In the genomic region with DNA sequence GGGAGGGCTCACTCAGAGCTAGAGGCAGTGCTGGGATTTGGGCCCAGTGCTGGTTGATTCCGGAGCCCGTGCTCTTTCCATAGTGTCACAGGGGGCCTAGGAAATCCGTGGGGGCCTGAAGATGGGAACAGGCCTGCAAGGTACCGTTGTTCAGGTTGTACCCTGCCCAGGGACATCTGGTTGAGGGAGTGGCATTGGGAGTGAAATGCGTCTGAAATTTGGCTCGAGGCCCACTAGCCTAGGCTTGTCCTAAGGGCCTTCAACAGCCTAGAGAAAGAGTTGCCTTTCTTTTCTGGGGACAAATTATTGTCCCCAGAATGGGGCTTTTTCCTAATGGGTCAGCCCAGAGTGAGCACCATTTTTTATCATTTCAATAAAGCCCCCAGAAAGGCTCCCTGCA, we compare ENCODE assay signal across 18 cellular contexts.
"Had no signal": no experiment of that assay in that cellular context is flagged by ENCODE, and none has a peak within 500 bp of the region (broad histone marks: within the 10 kb centered on the region; RNA-seq: fewer than 3 reads in every experiment).

No MANE protein-coding gene starts in this region.

- ATAC-seq: heart left ventricle; left lobe of liver; naive thymus-derived CD8-positive, alpha-beta T cell had no signal

- H3K36me3 ChIP-seq: heart left ventricle, right atrium auricular region, sigmoid colon, thyroid gland, upper lobe of left lung, uterus had no signal

- H3K4me3 ChIP-seq: coronary artery, heart left ventricle, right atrium auricular region, sigmoid colon, skin epidermis, thyroid gland, upper lobe of left lung, uterus had no signal

- H3K4me1 ChIP-seq: heart left ventricle, right atrium auricular region, sigmoid colon, thyroid gland, upper lobe of left lung, uterus had no signal

- H3K27me3 ChIP-seq: right atrium auricular region, thyroid gland, upper lobe of left lung, uterus had no signal

- H3K27ac ChIP-seq: coronary artery, heart left ventricle, right atrium auricular region, sigmoid colon, skin epidermis, thyroid gland, upper lobe of left lung, uterus had no signal

- DNase-seq: effector CD4-positive, alpha-beta T cell; endodermal cell; foreskin melanocyte; heart left ventricle; hippocampal formation; kidney glomerular epithelial cell; mammary epithelial cell; naive thymus-derived CD8-positive, alpha-beta T cell; sigmoid colon; stimulated activated CD4-positive, alpha-beta T cell treated with anti-CD3 and anti-CD28 coated beads, Interleukin-2, amount 100 ng/mL, for 48 hours; stimulated activated naive CD4-positive, alpha-beta T cell treated with Interleukin-2 at 50 U/mL for 16 hours; thyroid gland; upper lobe of left lung; uterus had no signal

- H3K9me3 ChIP-seq: heart left ventricle, right atrium auricular region, sigmoid colon, thyroid gland, upper lobe of left lung, uterus had no signal
